Comparison of ENCODE assay signal across 8 cellular contexts in genomic region chr6:20811112-20811746, GRCh38.
A peak's percentile ranks its signal among the peaks of the same experiment; 100 is the strongest.
DNase-seq lines count a peak whose midpoint lies in the region; ATAC-seq, FAIRE-seq and TF ChIP-seq lines count a peak whose summit lies in the region.

No MANE protein-coding gene starts in this region.

- POLR2A ChIA-PET in CD8-positive, alpha-beta memory T cell (lab: Charles Lee), result no interaction called here

- no peaks in the 10 kb centered on the region for H3K27me3 ChIP-seq in astrocyte (ENCODE audit: insufficient read depth, low read length)
- no peaks in the 10 kb centered on the region for H3K27me3 ChIP-seq in CD8-positive, alpha-beta memory T cell (ENCODE audit: insufficient read depth, low read length, poor library complexity, severe bottlenecking)

- FAIRE-seq in astrocyte (lab: Jason Lieb, UNC), result peak; percentile 84

- peaks cover 4% of the 10 kb centered on the region for H3K36me3 Mint-ChIP-seq in astrocyte (ENCODE audit: low read depth, unreplicated experiment)
- peaks cover 8 to 29% (median 17%) of the 10 kb centered on the region in 3 donors for H3K36me3 Mint-ChIP-seq in CD8-positive, alpha-beta memory T cell

- peaks cover 56% of the 10 kb centered on the region for H3K4me1 Mint-ChIP-seq in astrocyte (ENCODE audit: low read depth, unreplicated experiment)
- peaks cover 4 to 9% (median 6%) of the 10 kb centered on the region in 3 donors for H3K4me1 Mint-ChIP-seq in CD8-positive, alpha-beta memory T cell

- peak overlapping the region; percentile 7 for H2AFZ ChIP-seq in astrocyte (ENCODE audit: low read depth, low read length)

- H3K9me3 Mint-ChIP-seq in astrocyte (ENCODE audit: unreplicated experiment), result peaks cover 5% of the 10 kb centered on the region
- peaks cover 2 to 8% (median 6%) of the 10 kb centered on the region in 5 donors for H3K9me3 Mint-ChIP-seq in CD8-positive, alpha-beta memory T cell

- no peaks in the 10 kb centered on the region for H3K36me3 ChIP-seq in astrocyte (ENCODE audit: insufficient read depth, low read length)
- no peaks in the 10 kb centered on the region for H3K36me3 ChIP-seq in CD8-positive, alpha-beta memory T cell (ENCODE audit: insufficient read depth, low read length)

- ATAC-seq in GM21390 (IDR thresholded peaks at IDR 0.05; ENCODE audit: unreplicated experiment), result no peak

- peak overlapping the region; percentile 76 for H3K4me2 ChIP-seq in astrocyte (ENCODE audit: low read length)

- H3K4me1 ChIP-seq in astrocyte (ENCODE audit: insufficient read depth, low read length), result peaks cover 8% of the 10 kb centered on the region
- no peaks in the 10 kb centered on the region for H3K4me1 ChIP-seq in CD8-positive, alpha-beta memory T cell (ENCODE audit: insufficient read depth, low read length)

- DNase-seq in AG20443 (ENCODE audit: low spot score) (peak; percentile 82), HUDEP-2 (lab: John Stamatoyannopoulos, UW; ENCODE audit: unreplicated experiment in 76 of 76) (peak in 39 of 76 experiments; percentile 2 to 76 (median 28)), astrocyte (ENCODE audit: low read depth) (peak; percentile 99), kidney glomerular epithelial cell (lab: John Stamatoyannopoulos, UW) (peak; percentile 99), GF-D8 (lab: John Stamatoyannopoulos, UW) (no peak), MV-4-11 (lab: John Stamatoyannopoulos, UW) (no peak)
- DNase-seq in CD8-positive, alpha-beta memory T cell, result no peak

- H4K20me1 ChIP-seq in astrocyte (ENCODE audit: insufficient read depth, low read length), result no peaks in the 10 kb centered on the region

- H3K9ac ChIP-seq in astrocyte (ENCODE audit: low read length), result peak overlapping the region; percentile 76

- CTCF ChIA-PET in CD8-positive, alpha-beta memory T cell (lab: Charles Lee), result no interaction called here

- H3K79me2 ChIP-seq in astrocyte (ENCODE audit: insufficient read depth, low read length), result no peaks in the 10 kb centered on the region

- no peak overlapping the region for H3K4me3 ChIP-seq in astrocyte (ENCODE audit: insufficient read depth, low read depth, low read length)
- H3K4me3 ChIP-seq in CD8-positive, alpha-beta memory T cell (ENCODE audit: low read length), result no peak overlapping the region

- H3K27ac ChIP-seq in astrocyte (ENCODE audit: low read depth, low read length), result peak overlapping the region; percentile 99
- no peak overlapping the region for H3K27ac ChIP-seq in CD8-positive, alpha-beta memory T cell (ENCODE audit: low read depth, low read length)

- H3K9me3 ChIP-seq in astrocyte (ENCODE audit: insufficient read depth, low read depth, low read length), result no peaks in the 10 kb centered on the region
- no peaks in the 10 kb centered on the region for H3K9me3 ChIP-seq in CD8-positive, alpha-beta memory T cell (ENCODE audit: low read length)

- TF ChIP-seq CTCF in astrocyte (IDR thresholded peaks at IDR 0.05; ENCODE audit: insufficient read depth, low read depth, low read length), result no peak

- peak overlapping the region; percentile 60 for H3K4me3 Mint-ChIP-seq in astrocyte (ENCODE audit: unreplicated experiment)
- H3K4me3 Mint-ChIP-seq in CD8-positive, alpha-beta memory T cell, result no peak overlapping the region

- H3K27me3 Mint-ChIP-seq in astrocyte (ENCODE audit: low read depth, unreplicated experiment), result no peaks in the 10 kb centered on the region
- H3K27me3 Mint-ChIP-seq in CD8-positive, alpha-beta memory T cell, result no peaks in the 10 kb centered on the region

- peak overlapping the region; percentile 100 for H3K27ac Mint-ChIP-seq in astrocyte (ENCODE audit: unreplicated experiment)
- H3K27ac Mint-ChIP-seq in CD8-positive, alpha-beta memory T cell, result peak overlapping the region in 1 of 8 donors; percentile 39

Comparison
In these comparisons a context has a peak if more than half of its experiments do, and no peak if none do; other contexts are left out.
1. DNase-seq: peak in AG20443 (single experiment), HUDEP-2 (39 of 76), astrocyte (single experiment) and kidney glomerular epithelial cell (single experiment); none in GF-D8 (single experiment), MV-4-11 (single experiment) and CD8-positive, alpha-beta memory T cell (0 of 5).